8 cellular contexts compared by ENCODE assay signal in genomic region chr11:125496465-125496817, GRCh38. TPM values are rescaled to one million over a fixed set of nuclear protein-coding genes. Genes with fewer than 3 reads are reported as not detected.
DNase-seq lines count a peak whose midpoint lies in the region; TF ChIP-seq lines count a peak whose summit lies in the region.

No MANE protein-coding gene starts in this region.

- intact Hi-C loops in tibial artery (cut with DNase I; ENCODE audit: low total_unique reads), result loop anchor here (10.0 kb wide), 1 partner anchor 68 kb away; the partner anchor contains the start of gene EI24

- CTCF ChIA-PET in activated CD4-positive, alpha-beta T cell treated with anti-CD3 and anti-CD28 coated beads, Interleukin-2, amount 10 ng/mL, durations not matched to agents 7 days and 5 days (lab: Charles Lee), result interaction anchor here (1.0 to 1.1 kb wide), 2 partner anchors 17 to 58 kb away, joined by 3 read pairs; no protein-coding TSS in a partner anchor

- H3K4ac ChIP-seq in mesendoderm (ENCODE audit: low read depth, low read length), result no peak overlapping the region

- H3K36me3 ChIP-seq in mesendoderm (ENCODE audit: control insufficient read depth, insufficient read depth, low read length), result no peaks in the 10 kb centered on the region
- H3K36me3 ChIP-seq in tibial artery, result no peaks in the 10 kb centered on the region

- DNase-seq in activated CD4-positive, alpha-beta T cell treated with anti-CD3 and anti-CD28 coated beads, Interleukin-2, amount 10 ng/mL, durations not matched to agents 7 days and 5 days, result no peak
- DNase-seq in activated CD4-positive, alpha-beta T cell treated with anti-CD3 and anti-CD28 coated beads, Interleukin-2, amount 50 U/mL, for 4 hours, result no peak
- DNase-seq in caudate nucleus (lab: John Stamatoyannopoulos, UW) (peak in 23 of 61 donors; percentile 22 to 86 (median 66)), mesendoderm (no peak), tibial artery (no peak), DMS53 (lab: John Stamatoyannopoulos, UW) (no peak), NCI-H510A (lab: John Stamatoyannopoulos, UW) (no peak), SW480 (ENCODE audit: low spot score) (no peak)

- H3K4me1 Mint-ChIP-seq in activated CD4-positive, alpha-beta T cell treated with anti-CD3 and anti-CD28 coated beads, Interleukin-2, amount 10 ng/mL, durations not matched to agents 7 days and 5 days, result peaks cover 18% of the 10 kb centered on the region

- no CpG with 5 or more reads among the region's 12 CpGs for whole genome bisulfite sequencing in mesendoderm (ENCODE audit: extremely low coverage, insufficient coverage, low lambda C conversion rate)

- no peak overlapping the region for H4K5ac ChIP-seq in mesendoderm (ENCODE audit: low read length)

- no peak overlapping the region for H3K23ac ChIP-seq in mesendoderm (ENCODE audit: low read length)

- POLR2A ChIA-PET in activated CD4-positive, alpha-beta T cell treated with anti-CD3 and anti-CD28 coated beads, Interleukin-2, amount 10 ng/mL, durations not matched to agents 7 days and 5 days (lab: Charles Lee), result no interaction called here

- H3K18ac ChIP-seq in mesendoderm (ENCODE audit: low read length), result peak overlapping the region; percentile 8

- H3K4me2 ChIP-seq in mesendoderm (ENCODE audit: low read length), result peak overlapping the region; percentile 87

- peak overlapping the region; percentile 72 for H3K4me3 Mint-ChIP-seq in activated CD4-positive, alpha-beta T cell treated with anti-CD3 and anti-CD28 coated beads, Interleukin-2, amount 10 ng/mL, durations not matched to agents 7 days and 5 days

- no peak overlapping the region for H3K4me3 ChIP-seq in mesendoderm (ENCODE audit: low read length)
- H3K4me3 ChIP-seq in tibial artery, result peak overlapping the region; percentile 77 to 82

- H4K8ac ChIP-seq in mesendoderm (ENCODE audit: low read depth, low read length), result no peak overlapping the region

- no peaks in the 10 kb centered on the region for H3K79me1 ChIP-seq in mesendoderm (ENCODE audit: low read length)

- no peak overlapping the region for H2BK5ac ChIP-seq in mesendoderm (ENCODE audit: low read length)

- no peak for TF ChIP-seq CTCF in tibial artery (IDR thresholded peaks at IDR 0.05)

- peak overlapping the region; percentile 76 for H3K56ac ChIP-seq in mesendoderm (ENCODE audit: low read length)

- H3K9me3 Mint-ChIP-seq in activated CD4-positive, alpha-beta T cell treated with anti-CD3 and anti-CD28 coated beads, Interleukin-2, amount 10 ng/mL, durations not matched to agents 7 days and 5 days, result no peaks in the 10 kb centered on the region

- no peak overlapping the region for H2BK120ac ChIP-seq in mesendoderm (ENCODE audit: low read depth, low read length)

- no peaks in the 10 kb centered on the region for H3K36me3 Mint-ChIP-seq in activated CD4-positive, alpha-beta T cell treated with anti-CD3 and anti-CD28 coated beads, Interleukin-2, amount 10 ng/mL, durations not matched to agents 7 days and 5 days (ENCODE audit: low read depth)

- H3K27ac ChIP-seq in caudate nucleus (ENCODE audit: low read depth, low read length), result peak overlapping the region; percentile 92
- no peak overlapping the region for H3K27ac ChIP-seq in mesendoderm (ENCODE audit: low read depth, low read length)
- H3K27ac ChIP-seq in tibial artery, result peak overlapping the region; percentile 72 to 88

- H3K27ac Mint-ChIP-seq in activated CD4-positive, alpha-beta T cell treated with anti-CD3 and anti-CD28 coated beads, Interleukin-2, amount 10 ng/mL, durations not matched to agents 7 days and 5 days, result no peak overlapping the region

- H2BK15ac ChIP-seq in mesendoderm (replicated peaks; ENCODE audit: low read depth), result no peak overlapping the region

- H2AK5ac ChIP-seq in mesendoderm (ENCODE audit: low read length), result no peak overlapping the region

- no peaks in the 10 kb centered on the region for H3K9me3 ChIP-seq in tibial artery

- peaks cover 62% of the 10 kb centered on the region for H3K27me3 Mint-ChIP-seq in activated CD4-positive, alpha-beta T cell treated with anti-CD3 and anti-CD28 coated beads, Interleukin-2, amount 10 ng/mL, durations not matched to agents 7 days and 5 days

- H3K9ac ChIP-seq in mesendoderm (ENCODE audit: low read length), result peak overlapping the region; percentile 18

- H3K79me2 ChIP-seq in mesendoderm (ENCODE audit: control insufficient read depth, insufficient read depth, low read length), result no peaks in the 10 kb centered on the region

- H3K4me1 ChIP-seq in mesendoderm (ENCODE audit: control insufficient read depth, low read depth, low read length) (no peaks in the 10 kb centered on the region), tibial artery (peaks cover 0 to 18% (median 10%) of the 10 kb centered on the region in 4 donors)

- H3K27me3 ChIP-seq in mesendoderm (ENCODE audit: insufficient read depth, low read length, poor library complexity) (peaks cover 6% of the 10 kb centered on the region), tibial artery (no peaks in the 10 kb centered on the region)

RNA-seq across cellular contexts. Expression of gene FEZ1, which starts 0.4 kb away (rescaled TPM):
- under 1 TPM; 0.40 TPM for total RNA-seq in activated CD4-positive, alpha-beta T cell treated with anti-CD3 and anti-CD28 coated beads, Interleukin-2, amount 10 ng/mL, durations not matched to agents 7 days and 5 days
- polyA plus RNA-seq in mesendoderm (2013, experiment 1 of 2), result 13.4 TPM
- polyA plus RNA-seq in mesendoderm (2013, experiment 2 of 2), result 12.5 TPM
